In genomic region chr12:19894049-19894448, GRCh38 we compare ENCODE assay signal across 13 cellular contexts.
A peak's percentile ranks its signal among the peaks of the same experiment; 100 is the strongest.
DNase-seq lines count a peak whose midpoint lies in the region; ATAC-seq, FAIRE-seq and TF ChIP-seq lines count a peak whose summit lies in the region.
"Had no signal": no experiment of that assay in that cellular context is flagged by ENCODE, and none has a peak within 500 bp of the region (broad histone marks: within the 10 kb centered on the region; RNA-seq: fewer than 3 reads in every experiment).

No MANE protein-coding gene starts in this region.

- peaks cover 16% of the 10 kb centered on the region for H3K4me1 Mint-ChIP-seq in activated T-cell treated with anti-CD3 and anti-CD28 coated beads, Interleukin-2, amount 50 U/mL, for 4 hours (ENCODE audit: low read depth)
- peaks cover 26% of the 10 kb centered on the region for H3K4me1 Mint-ChIP-seq in stimulated activated naive CD8-positive, alpha-beta T cell treated with anti-CD3 and anti-CD28 coated beads, Interleukin-15, Interleukin-2, amounts not matched to agents 100 ng/mL and 50 ng/mL, for 24 hours (ENCODE audit: low read depth)

- H3K9ac ChIP-seq in OCI-LY3 (ENCODE audit: low read length) = peak overlapping the region; percentile 45; the same call in 1 of the 2 replicates

- H3K36me3 Mint-ChIP-seq in activated T-cell treated with anti-CD3 and anti-CD28 coated beads, Interleukin-2, amount 50 U/mL, for 4 hours (ENCODE audit: insufficient read depth) = no peaks in the 10 kb centered on the region
- H3K36me3 Mint-ChIP-seq in stimulated activated naive CD8-positive, alpha-beta T cell treated with anti-CD3 and anti-CD28 coated beads, Interleukin-15, Interleukin-2, amounts not matched to agents 100 ng/mL and 50 ng/mL, for 24 hours (ENCODE audit: low read depth) = no peaks in the 10 kb centered on the region

- H3K27ac ChIP-seq in OCI-LY3 (ENCODE audit: low read length) = peak overlapping the region; percentile 48
- H3K27ac ChIP-seq: SJCRH30 had no signal

- H3K9me3 ChIP-seq in OCI-LY3 (ENCODE audit: insufficient read depth, low read length) = no peaks in the 10 kb centered on the region
- H3K9me3 ChIP-seq: SJCRH30 had no signal

- peak overlapping the region; percentile 76 for H3K4me2 ChIP-seq in OCI-LY3 (ENCODE audit: low read length)

- intact Hi-C loops in left ventricle myocardium superior (cut with micrococcal nuclease) = no loop called here

- H3K27me3 ChIP-seq in OCI-LY3 (ENCODE audit: low read depth, low read length) = no peaks in the 10 kb centered on the region
- H3K27me3 ChIP-seq: SJCRH30 had no signal

- no peaks in the 10 kb centered on the region for H3K27me3 Mint-ChIP-seq in activated T-cell treated with anti-CD3 and anti-CD28 coated beads, Interleukin-2, amount 50 U/mL, for 4 hours (ENCODE audit: low read depth)
- peaks cover 8% of the 10 kb centered on the region for H3K27me3 Mint-ChIP-seq in stimulated activated naive CD8-positive, alpha-beta T cell treated with anti-CD3 and anti-CD28 coated beads, Interleukin-15, Interleukin-2, amounts not matched to agents 100 ng/mL and 50 ng/mL, for 24 hours

- H3K4me1 ChIP-seq in OCI-LY3 (ENCODE audit: low read length) = peaks cover 29% of the 10 kb centered on the region
- H3K4me1 ChIP-seq: SJCRH30 had no signal

- peak overlapping the region; percentile 94 for H3K27ac Mint-ChIP-seq in stimulated activated naive CD8-positive, alpha-beta T cell treated with anti-CD3 and anti-CD28 coated beads, Interleukin-15, Interleukin-2, amounts not matched to agents 100 ng/mL and 50 ng/mL, for 24 hours

- H2AFZ ChIP-seq in OCI-LY3 (ENCODE audit: low read depth, low read length) = no peak overlapping the region

- no peaks in the 10 kb centered on the region for H3K9me3 Mint-ChIP-seq in activated T-cell treated with anti-CD3 and anti-CD28 coated beads, Interleukin-2, amount 50 U/mL, for 4 hours
- H3K9me3 Mint-ChIP-seq in stimulated activated naive CD8-positive, alpha-beta T cell treated with anti-CD3 and anti-CD28 coated beads, Interleukin-15, Interleukin-2, amounts not matched to agents 100 ng/mL and 50 ng/mL, for 24 hours = no peaks in the 10 kb centered on the region

- H4K20me1 ChIP-seq in OCI-LY3 (ENCODE audit: insufficient read depth, low read length) = no peaks in the 10 kb centered on the region

- no peak for DNase-seq in activated T-cell treated with anti-CD3 and anti-CD28 coated beads, Interleukin-2, amount 50 U/mL, for 4 hours
- DNase-seq in activated T-cell treated with anti-CD3 and anti-CD28 coated beads, Interleukin-2, amount 50 U/mL, for 48 hours = no peak
- DNase-seq in choroid plexus epithelial cell (ENCODE audit: low read depth) = peak; percentile 67
- no peak for DNase-seq in left ventricle myocardium superior
- no peak for DNase-seq in frontal cortex (ENCODE audit: low spot score in 2 of 2)
- DNase-seq: activated CD4-positive, alpha-beta T cell treated with anti-CD3 and anti-CD28 coated beads, Interleukin-2, amount 50 U/mL, for 1 hour; SJCRH30; stimulated activated naive CD4-positive, alpha-beta T cell had no signal

- FAIRE-seq in frontal cortex (lab: Jason Lieb, UNC) = no peak
- FAIRE-seq: H54 had no signal

- peak; percentile 76 to 78 for ATAC-seq in activated T-cell treated with anti-CD3 and anti-CD28 coated beads, Interleukin-2, amount 50 U/mL, for 4 hours
- ATAC-seq in GM18873 (IDR thresholded peaks at IDR 0.05; ENCODE audit: low FRiP score, unreplicated experiment) (no peak), left ventricle myocardium superior (no peak)
- ATAC-seq: esophagus mucosa had no signal

- H3K4me3 ChIP-seq in OCI-LY3 (ENCODE audit: low read length) = peak overlapping the region; percentile 50; the same call in 1 of the 2 replicates
- no peak overlapping the region for H3K4me3 ChIP-seq in choroid plexus epithelial cell (ENCODE audit: low read depth, low read length)
- H3K4me3 ChIP-seq: SJCRH30 had no signal

- no peaks in the 10 kb centered on the region for H3K36me3 ChIP-seq in OCI-LY3 (replicated peaks; ENCODE audit: low read depth, low read length)
- H3K36me3 ChIP-seq: SJCRH30 had no signal

- H3K79me2 ChIP-seq in OCI-LY3 (ENCODE audit: low read length) = no peaks in the 10 kb centered on the region

- no peak for TF ChIP-seq CTCF in OCI-LY3 (IDR thresholded peaks at IDR 0.05; ENCODE audit: low read depth, low read length)
- no peak for TF ChIP-seq CTCF in choroid plexus epithelial cell (conservative IDR thresholded peaks at IDR 0.05; ENCODE audit: low read depth, low read length)

- peak overlapping the region; percentile 33 for H3K4me3 Mint-ChIP-seq in activated T-cell treated with anti-CD3 and anti-CD28 coated beads, Interleukin-2, amount 50 U/mL, for 4 hours
- H3K4me3 Mint-ChIP-seq in stimulated activated naive CD8-positive, alpha-beta T cell treated with anti-CD3 and anti-CD28 coated beads, Interleukin-15, Interleukin-2, amounts not matched to agents 100 ng/mL and 50 ng/mL, for 24 hours = peak overlapping the region; percentile 43

Comparison
In these comparisons a context has a peak if more than half of its experiments do, and no peak if none do; other contexts are left out.
1. ATAC-seq: peak in activated T-cell treated with anti-CD3 and anti-CD28 coated beads, Interleukin-2, amount 50 U/mL, for 4 hours (2 of 2); none in GM18873 (single experiment) and left ventricle myocardium superior (single experiment).